9 cellular contexts compared by ENCODE assay signal in the genomic region with DNA sequence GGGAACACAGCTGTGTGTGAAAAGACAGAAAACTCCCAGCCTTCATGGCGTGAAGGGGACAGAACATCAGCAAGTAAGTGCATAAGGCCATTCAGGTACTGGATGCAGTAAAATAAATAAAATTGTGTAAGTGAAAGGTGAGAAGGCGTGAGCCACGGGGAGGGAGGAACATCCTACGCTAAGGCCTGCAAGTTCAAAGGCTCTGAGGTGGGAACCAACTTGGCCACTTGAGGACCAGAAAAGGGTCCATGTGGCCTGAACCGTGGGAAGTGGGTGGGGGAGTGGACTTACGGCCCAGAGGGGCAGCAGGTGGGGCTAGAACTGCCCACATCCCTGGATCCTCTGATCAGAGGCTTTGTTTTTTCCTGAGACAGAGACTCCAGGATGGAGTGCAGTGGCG. TPM values are rescaled to one million over a fixed set of nuclear protein-coding genes. Genes with fewer than 3 reads are reported as not detected.
DNase-seq lines count a peak whose midpoint lies in the region; ATAC-seq and TF ChIP-seq lines count a peak whose summit lies in the region.
"Had no signal": no experiment of that assay in that cellular context is flagged by ENCODE, and none has a peak within 500 bp of the region (broad histone marks: within the 10 kb centered on the region; RNA-seq: fewer than 3 reads in every experiment).

No MANE protein-coding gene starts in this region.

- peak overlapping the region in 3 of 5 experiments; percentile 18 to 75 (median 42) for H3K27ac Mint-ChIP-seq in brain
- H3K27ac Mint-ChIP-seq: activated CD4-positive, alpha-beta memory T cell treated with anti-CD3 and anti-CD28 coated beads for 36 hours; activated naive CD8-positive, alpha-beta T cell treated with anti-CD3 and anti-CD28 coated beads, Interleukin-2, amount 10 ng/mL, durations not matched to agents 7 days and 5 days had no signal

- H3K4me1 Mint-ChIP-seq in brain, result peaks cover 44% of the 10 kb centered on the region

- POLR2A ChIA-PET in HEK293 (lab: Yijun Ruan, JAX), result interaction anchor here (0.9 to 2.6 kb wide), 5 partner anchors 8 to 266 kb away, joined by 3 to 36 read pairs (median 6); a partner anchor contains a TSS

- H3K9me3 ChIP-seq in HEK293 (ENCODE audit: control insufficient read depth, insufficient read depth, low read depth, low read length), result no peaks in the 10 kb centered on the region
- H3K9me3 ChIP-seq in neutrophil, result no peaks in the 10 kb centered on the region

- TF ChIP-seq CTCF in HEK293 (tag by site-specific recombination; IDR thresholded peaks at IDR 0.05) (no peak), brain (conservative IDR thresholded peaks at IDR 0.05) (no peak), neutrophil (IDR thresholded peaks at IDR 0.05) (no peak)

- H3K27me3 Mint-ChIP-seq in brain, result no peaks in the 10 kb centered on the region
- H3K27me3 Mint-ChIP-seq: activated CD4-positive, alpha-beta memory T cell treated with anti-CD3 and anti-CD28 coated beads for 36 hours; activated naive CD8-positive, alpha-beta T cell treated with anti-CD3 and anti-CD28 coated beads, Interleukin-2, amount 10 ng/mL, durations not matched to agents 7 days and 5 days had no signal

- no peak for ATAC-seq in HG03095 (IDR thresholded peaks at IDR 0.05; ENCODE audit: unreplicated experiment)
- no peak for ATAC-seq in sciatic nerve

- CTCF ChIA-PET in HEK293 (lab: Yijun Ruan, JAX), result interaction anchor here (1.2 kb wide), 1 partner anchor 106 kb away, joined by 5 read pairs; no protein-coding TSS in a partner anchor

- H3K4me1 ChIP-seq in HEK293 (ENCODE audit: control insufficient read depth, insufficient read depth, low read length) (peaks cover 7% of the 10 kb centered on the region), neutrophil (ENCODE audit: control insufficient read depth in 1 of 2, insufficient read depth in 1 of 2, low read depth in 1 of 2, low read length in 1 of 2) (peaks cover 6 to 10% of the 10 kb centered on the region in 2 experiments)

- DNase-seq in cerebellar cortex (ENCODE audit: low spot score), result no peak
- no peak for DNase-seq in sciatic nerve (ENCODE audit: low spot score)
- DNase-seq: activated CD4-positive, alpha-beta memory T cell treated with anti-CD3 and anti-CD28 coated beads for 36 hours had no signal

- H3K4me3 Mint-ChIP-seq in brain, result peak overlapping the region; percentile 64 to 86 (median 68)
- H3K4me3 Mint-ChIP-seq: T-helper 2 cell treated with Interferon-gamma antibody and Interleukin-4, amounts not matched to agents 5 μg/mL and 100 μg/mL, for 36 hours had no signal

- no peaks in the 10 kb centered on the region for H3K36me3 ChIP-seq in HEK293 (ENCODE audit: control insufficient read depth in 2 of 2, insufficient read depth in 1 of 2, low read length in 2 of 2)
- H3K36me3 ChIP-seq in neutrophil, result no peaks in the 10 kb centered on the region

- H3K27me3 ChIP-seq in neutrophil, result no peaks in the 10 kb centered on the region

- H3K9me3 Mint-ChIP-seq in brain, result no peaks in the 10 kb centered on the region
- H3K9me3 Mint-ChIP-seq: activated CD4-positive, alpha-beta memory T cell treated with anti-CD3 and anti-CD28 coated beads for 36 hours; activated naive CD8-positive, alpha-beta T cell treated with anti-CD3 and anti-CD28 coated beads, Interleukin-2, amount 10 ng/mL, durations not matched to agents 7 days and 5 days; T-helper 2 cell treated with Interferon-gamma antibody and Interleukin-4, amounts not matched to agents 5 μg/mL and 100 μg/mL, for 36 hours had no signal

- H3K27ac ChIP-seq in HEK293 (ENCODE audit: extremely low read depth, low read depth, low read length), result no peak overlapping the region
- H3K27ac ChIP-seq in neutrophil, result peak overlapping the region; percentile 12

- H3K36me3 Mint-ChIP-seq in brain, result no peaks in the 10 kb centered on the region
- H3K36me3 Mint-ChIP-seq: activated CD4-positive, alpha-beta memory T cell treated with anti-CD3 and anti-CD28 coated beads for 36 hours; activated naive CD8-positive, alpha-beta T cell treated with anti-CD3 and anti-CD28 coated beads, Interleukin-2, amount 10 ng/mL, durations not matched to agents 7 days and 5 days had no signal

- intact Hi-C loops in sciatic nerve (cut with DNase I), result no loop called here

- H3K4me3 ChIP-seq in HEK293 (ENCODE audit: low read depth, low read length), result no peak overlapping the region
- no peak overlapping the region for H3K4me3 ChIP-seq in neutrophil (ENCODE audit: low read depth in 1 of 2, low read length in 1 of 2)

TF ChIP-seq in HEK293, 187 proteins besides CTCF, POLR2A, EP300 and RAD21 (continues in another document):
- TF ChIP-seq FEZF1 (tag by site-specific recombination; IDR thresholded peaks at IDR 0.05), result no peak
- TF ChIP-seq ZNF521 (tag by site-specific recombination; IDR thresholded peaks at IDR 0.05), result no peak
- no peak for TF ChIP-seq ZNF514 (tag by site-specific recombination; IDR thresholded peaks at IDR 0.05)
- TF ChIP-seq RBAK (tag by site-specific recombination; IDR thresholded peaks at IDR 0.05), result no peak
- no peak for TF ChIP-seq ZNF555 (tag by site-specific recombination; conservative IDR thresholded peaks at IDR 0.05)
- TF ChIP-seq, protein P1, sequence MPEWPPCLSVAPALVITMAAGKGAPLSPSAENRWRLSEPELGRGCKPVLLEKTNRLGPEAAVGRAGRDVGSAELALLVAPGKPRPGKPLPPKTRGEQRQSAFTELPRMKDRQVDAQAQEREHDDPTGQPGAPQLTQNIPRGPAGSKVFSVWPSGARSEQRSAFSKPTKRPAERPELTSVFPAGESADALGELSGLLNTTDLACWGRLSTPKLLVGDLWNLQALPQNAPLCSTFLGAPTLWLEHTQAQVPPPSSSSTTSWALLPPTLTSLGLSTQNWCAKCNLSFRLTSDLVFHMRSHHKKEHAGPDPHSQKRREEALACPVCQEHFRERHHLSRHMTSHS (tag by site-specific recombination; IDR thresholded peaks at IDR 0.05), result no peak
- 0 out of 2 replicates have a peak, but pooled peaks have one; percentile 6 for TF ChIP-seq SP2 (tag by site-specific recombination; IDR thresholded peaks at IDR 0.05)
- TF ChIP-seq, protein P2, sequence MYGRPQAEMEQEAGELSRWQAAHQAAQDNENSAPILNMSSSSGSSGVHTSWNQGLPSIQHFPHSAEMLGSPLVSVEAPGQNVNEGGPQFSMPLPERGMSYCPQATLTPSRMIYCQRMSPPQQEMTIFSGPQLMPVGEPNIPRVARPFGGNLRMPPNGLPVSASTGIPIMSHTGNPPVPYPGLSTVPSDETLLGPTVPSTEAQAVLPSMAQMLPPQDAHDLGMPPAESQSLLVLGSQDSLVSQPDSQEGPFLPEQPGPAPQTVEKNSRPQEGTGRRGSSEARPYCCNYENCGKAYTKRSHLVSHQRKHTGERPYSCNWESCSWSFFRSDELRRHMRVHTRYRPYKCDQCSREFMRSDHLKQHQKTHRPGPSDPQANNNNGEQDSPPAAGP (tag by site-specific recombination; IDR thresholded peaks at IDR 0.05), result no peak
- TF ChIP-seq ZNF214 (tag by site-specific recombination; IDR thresholded peaks at IDR 0.05; ENCODE audit: borderline replicate concordance), result no peak
- TF ChIP-seq KLF9 (tag by site-specific recombination; IDR thresholded peaks at IDR 0.05; ENCODE audit: low read depth), result no peak
- TF ChIP-seq ZBTB1 (tag by site-specific recombination; IDR thresholded peaks at IDR 0.05), result no peak
- no peak for TF ChIP-seq SP3 (tag by site-specific recombination; IDR thresholded peaks at IDR 0.05)
- TF ChIP-seq EGR2 (tag by site-specific recombination; IDR thresholded peaks at IDR 0.05; ENCODE audit: low read depth), result peak; percentile 78
- TF ChIP-seq, protein P3, sequence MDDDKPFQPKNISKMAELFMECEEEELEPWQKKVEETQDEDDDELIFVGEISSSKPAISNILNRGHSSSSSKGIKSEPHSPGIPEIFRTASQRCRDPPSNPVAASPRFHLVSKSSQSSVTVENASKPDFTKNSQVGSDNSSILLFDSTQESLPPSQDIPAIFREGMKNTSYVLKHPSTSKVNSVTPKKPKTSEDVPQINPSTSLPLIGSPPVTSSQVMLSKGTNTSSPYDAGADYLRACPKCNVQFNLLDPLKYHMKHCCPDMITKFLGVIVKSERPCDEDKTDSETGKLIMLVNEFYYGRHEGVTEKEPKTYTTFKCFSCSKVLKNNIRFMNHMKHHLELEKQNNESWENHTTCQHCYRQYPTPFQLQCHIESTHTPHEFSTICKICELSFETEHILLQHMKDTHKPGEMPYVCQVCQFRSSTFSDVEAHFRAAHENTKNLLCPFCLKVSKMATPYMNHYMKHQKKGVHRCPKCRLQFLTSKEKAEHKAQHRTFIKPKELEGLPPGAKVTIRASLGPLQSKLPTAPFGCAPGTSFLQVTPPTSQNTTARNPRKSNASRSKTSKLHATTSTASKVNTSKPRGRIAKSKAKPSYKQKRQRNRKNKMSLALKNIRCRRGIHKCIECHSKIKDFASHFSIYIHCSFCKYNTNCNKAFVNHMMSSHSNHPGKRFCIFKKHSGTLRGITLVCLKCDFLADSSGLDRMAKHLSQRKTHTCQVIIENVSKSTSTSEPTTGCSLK (tag by site-specific recombination; IDR thresholded peaks at IDR 0.05), result no peak
- no peak for TF ChIP-seq ZNF596 (tag by site-specific recombination; IDR thresholded peaks at IDR 0.05)
- TF ChIP-seq ZNF394 (tag by site-specific recombination; IDR thresholded peaks at IDR 0.05; ENCODE audit: borderline replicate concordance), result no peak
- peak; percentile 55 for TF ChIP-seq ZFHX2 (tag by site-specific recombination; conservative IDR thresholded peaks at IDR 0.05)
- TF ChIP-seq PRDM1 (tag by site-specific recombination; IDR thresholded peaks at IDR 0.05), result no peak
- no peak for TF ChIP-seq ZNF366 (tag by site-specific recombination; conservative IDR thresholded peaks at IDR 0.05)

RNA-seq across cellular contexts. Expression of a gene that starts 0.9 kb away (rescaled TPM):
- polyA plus RNA-seq in brain (ENCODE audit: insufficient read depth, low read depth, low replicate concordance), result 7.9 TPM
- total RNA-seq in sciatic nerve, result 7.3 TPM

RNA-seq across cellular contexts. Expression of a gene that starts 7.9 kb away (rescaled TPM):
- polyA plus RNA-seq in brain (ENCODE audit: insufficient read depth, low read depth, low replicate concordance), result 12.7 TPM
- 12.8 TPM for total RNA-seq in sciatic nerve

RNA-seq across cellular contexts. Expression of a gene that starts 13.3 kb away (rescaled TPM):
- polyA plus RNA-seq in brain (ENCODE audit: insufficient read depth, low read depth, low replicate concordance), result 283 TPM
- 136 TPM for total RNA-seq in sciatic nerve
